ENCODE assay signal across 23 cellular contexts in genomic region chr19:3492131-3492839, GRCh38. TPM values are rescaled to one million over a fixed set of nuclear protein-coding genes. Genes with fewer than 3 reads are reported as not detected.
A peak's percentile ranks its signal among the peaks of the same experiment; 100 is the strongest.
DNase-seq lines count a peak whose midpoint lies in the region; ATAC-seq, FAIRE-seq and TF ChIP-seq lines count a peak whose summit lies in the region.
"Had no signal": no experiment of that assay in that cellular context is flagged by ENCODE, and none has a peak within 500 bp of the region (broad histone marks: within the 10 kb centered on the region; RNA-seq: fewer than 3 reads in every experiment).

No MANE protein-coding gene starts in this region.

- no peaks in the 10 kb centered on the region for H3K27me3 ChIP-seq in upper lobe of right lung

- no peak for FAIRE-seq in H54 (lab: Jason Lieb, UNC)
- FAIRE-seq: GM12892, GM18507 had no signal

- no peak overlapping the region for H3K27ac Mint-ChIP-seq in endothelial cell (ENCODE audit: unreplicated experiment)

- DNase-seq in H54 (ENCODE audit: insufficient read length, low spot score), result peak; percentile 67
- no peak for DNase-seq in endothelial cell (ENCODE audit: low spot score)
- no peak for DNase-seq in upper lobe of right lung
- no peak for DNase-seq in activated CD8-positive, alpha-beta memory T cell treated with anti-CD3 and anti-CD28 coated beads, Interleukin-2, amount 50 U/mL, for 4 hours
- no peak for DNase-seq in COLO829 (ENCODE audit: low spot score)
- DNase-seq: ACHN, AML-193, GF-D8, GM23248, HCEC 1CT, KBM-7, NCI-H1105 treated with DMSO at 0.1 percent for 48 hours, NCI-H1694 treated with DMSO at 0.1 percent for 48 hours, NCI-H774, OCI-M1, SHP77 had no signal

- TF ChIP-seq CTCF in endothelial cell (IDR thresholded peaks at IDR 0.05; ENCODE audit: unreplicated experiment), result no peak
- TF ChIP-seq CTCF in upper lobe of right lung (IDR thresholded peaks at IDR 0.05), result no peak

- TF ChIP-seq POLR2A in H54 (IDR thresholded peaks at IDR 0.05; ENCODE audit: low read depth, low read length), result no peak

- no peaks in the 10 kb centered on the region for H3K4me1 ChIP-seq in upper lobe of right lung

- peak; percentile 11 for ATAC-seq in upper lobe of right lung
- ATAC-seq in HG03457 (IDR thresholded peaks at IDR 0.05; ENCODE audit: unreplicated experiment), result no peak

- H3K9me3 Mint-ChIP-seq in endothelial cell (ENCODE audit: unreplicated experiment), result no peaks in the 10 kb centered on the region

- H3K27ac ChIP-seq in angular gyrus (ENCODE audit: low read depth, low read length) (peak overlapping the region; percentile 64), upper lobe of right lung (no peak overlapping the region)
- H3K27ac ChIP-seq: C4-2B, GM23248, SK-N-MC had no signal

- no peak overlapping the region for H3K4me3 ChIP-seq in upper lobe of right lung
- H3K4me3 ChIP-seq: GM23248, SK-N-MC had no signal

- intact Hi-C loops in upper lobe of right lung (cut with DNase I), result no loop called here

- no peaks in the 10 kb centered on the region for H3K9me3 ChIP-seq in upper lobe of right lung

- H3K36me3 ChIP-seq in upper lobe of right lung, result peaks cover 49% of the 10 kb centered on the region

- H3K4me3 Mint-ChIP-seq in endothelial cell (ENCODE audit: unreplicated experiment), result peak overlapping the region; percentile 78

- peaks cover 5% of the 10 kb centered on the region for H3K27me3 Mint-ChIP-seq in endothelial cell (ENCODE audit: unreplicated experiment)

- H3K4me1 Mint-ChIP-seq in endothelial cell (ENCODE audit: unreplicated experiment), result no peaks in the 10 kb centered on the region

- peaks cover 10% of the 10 kb centered on the region for H3K36me3 Mint-ChIP-seq in endothelial cell (ENCODE audit: low read depth, unreplicated experiment)

RNA-seq across cellular contexts. Expression of gene DOHH, which starts 8.2 kb away (rescaled TPM):
- 8.7 TPM for total RNA-seq in endothelial cell (ENCODE audit: unreplicated experiment)
- total RNA-seq in upper lobe of right lung, result 12.2 TPM

RNA-seq across cellular contexts. Expression of gene SMIM44, which starts 9.0 kb away (rescaled TPM):
- not detected for total RNA-seq in endothelial cell (ENCODE audit: unreplicated experiment)
- not detected for total RNA-seq in upper lobe of right lung
- total RNA-seq: GM23248, NCI-H460 had no signal

RNA-seq across cellular contexts. Expression of gene SMIM24, which starts 12.0 kb away (rescaled TPM):
- total RNA-seq in endothelial cell (ENCODE audit: unreplicated experiment), result not detected
- not detected for total RNA-seq in upper lobe of right lung
- total RNA-seq: GM23248, NCI-H460 had no signal

RNA-seq across cellular contexts. Expression of gene FZR1, which starts 13.8 kb away (rescaled TPM):
- total RNA-seq in endothelial cell (ENCODE audit: unreplicated experiment) (38.9 TPM), upper lobe of right lung (30.8 TPM)

RNA-seq across cellular contexts. Expression of gene TEKTIP1, which starts 46.7 kb away (rescaled TPM):
- total RNA-seq in endothelial cell (ENCODE audit: unreplicated experiment), result 1.4 TPM
- 3.2 TPM for total RNA-seq in upper lobe of right lung
- total RNA-seq: GM23248, NCI-H460 had no signal
